9 cellular contexts compared by ENCODE assay signal in genomic region chr1:29708818-29709710, GRCh38.
DNase-seq lines count a peak whose midpoint lies in the region; ATAC-seq, FAIRE-seq and TF ChIP-seq lines count a peak whose summit lies in the region.
"Had no signal": no experiment of that assay in that cellular context is flagged by ENCODE, and none has a peak within 500 bp of the region (broad histone marks: within the 10 kb centered on the region; RNA-seq: fewer than 3 reads in every experiment).

No MANE protein-coding gene starts in this region.

- no peak for ATAC-seq in GM19455 (IDR thresholded peaks at IDR 0.05; ENCODE audit: unreplicated experiment)

- no peaks in the 10 kb centered on the region for H3K27me3 ChIP-seq in WERI-Rb-1 (ENCODE audit: insufficient read depth, low read depth, severe bottlenecking)
- peaks cover 0 to 31% (median 7%) of the 10 kb centered on the region in 3 donors for H3K27me3 ChIP-seq in sigmoid colon

- FAIRE-seq in HTR-8/SVneo (lab: Jason Lieb, UNC): no peak
- FAIRE-seq: islet of Langerhans had no signal

- H3K36me3 ChIP-seq in WERI-Rb-1: no peaks in the 10 kb centered on the region
- H3K36me3 ChIP-seq in sigmoid colon: no peaks in the 10 kb centered on the region

- WGBS in sigmoid colon, 2 donors: 30 to 46% methylated on average over 12 of the region's 12 CpGs

- no peak for TF ChIP-seq POLR2A in erythroblast (IDR thresholded peaks at IDR 0.05; ENCODE audit: low read length)
- TF ChIP-seq POLR2A in sigmoid colon (IDR thresholded peaks at IDR 0.05): no peak

- no peaks in the 10 kb centered on the region for H3K4me1 ChIP-seq in sigmoid colon

- DNase-seq in COLO668 (lab: John Stamatoyannopoulos, UW; ENCODE audit: unreplicated experiment) (peak; percentile 58), HTR-8/SVneo (ENCODE audit: insufficient read length, low spot score) (peak; percentile 45), WERI-Rb-1 (no peak), left kidney (ENCODE audit: low read depth, low spot score) (peak; percentile 75), erythroblast (lab: John Stamatoyannopoulos, UW) (no peak), sigmoid colon (no peak)
- no peak for DNase-seq in central memory CD4-positive, alpha-beta T cell

- H3K27ac ChIP-seq in WERI-Rb-1: 0 out of 2 replicates have a peak overlapping the region, but pooled peaks have one; percentile 32
- H3K27ac ChIP-seq in sigmoid colon: no peak overlapping the region

- no peak for TF ChIP-seq CTCF in WERI-Rb-1 (IDR thresholded peaks at IDR 0.05; ENCODE audit: low read depth, low read length)
- no peak for TF ChIP-seq CTCF in sigmoid colon (IDR thresholded peaks at IDR 0.05)

- intact Hi-C loops in sigmoid colon (cut with DNase I): no loop called here

- no peak overlapping the region for H3K4me3 ChIP-seq in WERI-Rb-1 (ENCODE audit: low read depth, low read length)
- H3K4me3 ChIP-seq in sigmoid colon: no peak overlapping the region

- TF ChIP-seq EP300 in sigmoid colon (IDR thresholded peaks at IDR 0.05): no peak

- H3K9me3 ChIP-seq in WERI-Rb-1 (ENCODE audit: severe bottlenecking) (no peaks in the 10 kb centered on the region), sigmoid colon (no peaks in the 10 kb centered on the region)

Comparison
In these comparisons a context has a peak if more than half of its experiments do, and no peak if none do; other contexts are left out.
1. DNase-seq: peak in COLO668 (single experiment), HTR-8/SVneo (single experiment) and left kidney (single experiment); none in WERI-Rb-1 (single experiment), central memory CD4-positive, alpha-beta T cell (single experiment), erythroblast (0 of 2) and sigmoid colon (single experiment).